Comparison of ENCODE assay signal across 9 cellular contexts in genomic region chr5:143057580-143057999, GRCh38.
DNase-seq lines count a peak whose midpoint lies in the region; ATAC-seq and TF ChIP-seq lines count a peak whose summit lies in the region.
"Had no signal": no experiment of that assay in that cellular context is flagged by ENCODE, and none has a peak within 500 bp of the region (broad histone marks: within the 10 kb centered on the region; RNA-seq: fewer than 3 reads in every experiment).

No MANE protein-coding gene starts in this region.

- H3K36me3 Mint-ChIP-seq in T-helper 2 cell treated with Interferon-gamma antibody and Interleukin-4, amounts not matched to agents 5 μg/mL and 100 μg/mL, for 36 hours (ENCODE audit: low read depth): peaks cover 36% of the 10 kb centered on the region

- H3K4me1 Mint-ChIP-seq in T-helper 2 cell treated with Interferon-gamma antibody and Interleukin-4, amounts not matched to agents 5 μg/mL and 100 μg/mL, for 36 hours (ENCODE audit: low read depth): peaks cover 42% of the 10 kb centered on the region

- no peak for TF ChIP-seq CTCF in fibroblast of pulmonary artery (IDR thresholded peaks at IDR 0.05; ENCODE audit: low read length, missing control alignments)

- H3K27ac Mint-ChIP-seq in T-helper 2 cell treated with Interferon-gamma antibody and Interleukin-4, amounts not matched to agents 5 μg/mL and 100 μg/mL, for 36 hours: no peak overlapping the region

- DNase-seq in fibroblast of pulmonary artery (ENCODE audit: low read depth) (peak; percentile 64), T-helper 9 cell (no peak)
- DNase-seq in stimulated activated naive CD4-positive, alpha-beta T cell (lab: John Stamatoyannopoulos, UW): no peak
- no peak for DNase-seq in central memory CD4-positive, alpha-beta T cell
- no peak for DNase-seq in T-helper 2 cell treated with Interferon-gamma antibody and Interleukin-4, amounts not matched to agents 5 μg/mL and 100 μg/mL, for 36 hours (ENCODE audit: low spot score)

- no peaks in the 10 kb centered on the region for H3K27me3 Mint-ChIP-seq in T-helper 2 cell treated with Interferon-gamma antibody and Interleukin-4, amounts not matched to agents 5 μg/mL and 100 μg/mL, for 36 hours (ENCODE audit: low read depth)

- H3K9me3 Mint-ChIP-seq in T-helper 2 cell treated with Interferon-gamma antibody and Interleukin-4, amounts not matched to agents 5 μg/mL and 100 μg/mL, for 36 hours: no peaks in the 10 kb centered on the region

- ATAC-seq in GM18519 (IDR thresholded peaks at IDR 0.05; ENCODE audit: low FRiP score, unreplicated experiment) (peak; percentile 40), GM21619 (IDR thresholded peaks at IDR 0.05; ENCODE audit: unreplicated experiment) (peak; percentile 56), HG03575 (IDR thresholded peaks at IDR 0.05; ENCODE audit: extremely low read depth, insufficient number of reproducible peaks, low FRiP score, unreplicated experiment) (peak; percentile 22)

- no peak overlapping the region for H3K4me3 ChIP-seq in fibroblast of pulmonary artery (replicated peaks; ENCODE audit: low read depth, low read length)
- H3K4me3 ChIP-seq: skin epidermis had no signal

- H3K4me3 Mint-ChIP-seq in T-helper 2 cell treated with Interferon-gamma antibody and Interleukin-4, amounts not matched to agents 5 μg/mL and 100 μg/mL, for 36 hours: no peak overlapping the region
